In genomic region chr12:85821216-85821615, GRCh38 we compare ENCODE assay signal across 21 cellular contexts. TPM values are rescaled to one million over a fixed set of nuclear protein-coding genes. Genes with fewer than 3 reads are reported as not detected.
"Had no signal": no experiment of that assay in that cellular context is flagged by ENCODE, and none has a peak within 500 bp of the region (broad histone marks: within the 10 kb centered on the region; RNA-seq: fewer than 3 reads in every experiment).

No MANE protein-coding gene starts in this region.

- H3K36me3 Mint-ChIP-seq: memory B cell, naive B cell had no signal

- H3K36me3 ChIP-seq: colonic mucosa, heart left ventricle, lower lobe of right lung, right lobe of liver, stomach, thoracic aorta had no signal

- H3K27me3 Mint-ChIP-seq: memory B cell, naive B cell had no signal

- H3K9me3 ChIP-seq: colonic mucosa, heart left ventricle, right lobe of liver, stomach, thoracic aorta had no signal

- H3K4me3 Mint-ChIP-seq: endodermal cell, memory B cell, naive B cell, nephron progenitor cell had no signal

- H3K27me3 ChIP-seq: colonic mucosa, heart left ventricle, right lobe of liver, stomach had no signal

- H3K27ac ChIP-seq: colonic mucosa, heart left ventricle, lower lobe of right lung, psoas muscle, right lobe of liver, stomach had no signal

- DNase-seq: colonic mucosa; effector CD4-positive, alpha-beta T cell; endodermal cell; foreskin melanocyte; heart left ventricle; hypothalamus; lower lobe of right lung; naive B cell; nephron progenitor cell; psoas muscle; retina; right lobe of liver; stimulated activated CD4-positive, alpha-beta T cell treated with anti-CD3 and anti-CD28 coated beads, Interleukin-2, amount 100 ng/mL, for 24 hours; stimulated activated CD4-positive, alpha-beta T cell treated with anti-CD3 and anti-CD28 coated beads, Interleukin-4, amount 100 ng/mL, for 4 hours; stimulated activated naive CD4-positive, alpha-beta T cell; stomach; substantia nigra had no signal

- H3K4me1 ChIP-seq: colonic mucosa, psoas muscle, right lobe of liver had no signal

- H3K4me3 ChIP-seq: colonic mucosa, heart left ventricle, lower lobe of right lung, psoas muscle, right lobe of liver, stomach, thoracic aorta had no signal

- H3K4me1 Mint-ChIP-seq: memory B cell, naive B cell, nephron progenitor cell had no signal

- H3K9me3 Mint-ChIP-seq: nephron progenitor cell had no signal

- H3K27ac Mint-ChIP-seq: endodermal cell, memory B cell, naive B cell, nephron progenitor cell had no signal

- FAIRE-seq: islet of Langerhans had no signal

- ATAC-seq: heart left ventricle, left lobe of liver, psoas muscle had no signal

RNA-seq across cellular contexts. Expression of gene NTS, which starts 52.9 kb away (rescaled TPM):
- total RNA-seq: psoas muscle, thoracic aorta had no signal
